ENCODE assay signal across 30 cellular contexts in the genomic region with DNA sequence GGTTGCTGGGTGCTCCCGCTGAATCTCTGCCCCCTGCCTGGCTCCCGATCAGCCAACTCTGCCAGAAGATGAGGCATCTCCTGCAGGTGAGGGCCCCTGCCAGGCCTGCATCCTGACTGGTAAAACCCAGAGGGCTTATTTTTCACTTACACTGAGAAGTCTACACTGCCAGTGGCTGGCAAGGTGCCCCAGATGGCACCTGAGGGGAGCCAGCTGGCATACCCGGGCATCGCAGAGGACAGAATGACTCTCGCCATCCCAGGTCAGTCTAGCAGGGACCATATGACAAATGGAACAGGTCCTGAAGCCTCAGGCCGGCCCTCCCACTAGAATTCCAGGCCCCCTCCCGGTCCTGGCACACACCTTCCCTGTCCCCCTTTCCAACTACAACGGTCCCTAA.
"Had no signal": no experiment of that assay in that cellular context is flagged by ENCODE, and none has a peak within 500 bp of the region (broad histone marks: within the 10 kb centered on the region; RNA-seq: fewer than 3 reads in every experiment).

No MANE protein-coding gene starts in this region.

- ATAC-seq: mucosa of descending colon; natural killer cell treated with Interleukin-12 subunit alpha and Interleukin-12 subunit beta and Interleukin-15 and Interleukin-18, amount 100 ng/mL, for 72 hours; stimulated activated memory B cell treated with anti-CD40 and anti-IgM and Interleukin-4, amounts not matched to agents 10 μg/mL and 1 μg/mL and 100 μg/mL, for 72 hours; stimulated activated naive CD8-positive, alpha-beta T cell treated with anti-CD3 and anti-CD28 coated beads, Interleukin-15, amount 100 ng/mL, for 72 hours; T-helper 17 cell had no signal

- DNase-seq: activated CD4-positive, alpha-beta memory T cell treated with anti-CD3 and anti-CD28 coated beads for 36 hours; activated CD4-positive, alpha-beta T cell treated with anti-CD3 and anti-CD28 coated beads, Interleukin-2, amount 10 ng/mL, durations not matched to agents 24 days and 14 days; activated CD4-positive, CD25-positive, alpha-beta regulatory T cell treated with anti-CD3 and anti-CD28 coated beads, Interleukin-2, amount 50 U/mL, for 72 hours; activated CD8-positive, alpha-beta memory T cell treated with anti-CD3 and anti-CD28 coated beads, Interleukin-2, amount 50 U/mL, for 4 hours; activated gamma-delta T cell; activated naive CD4-positive, alpha-beta T cell treated with anti-CD3 and anti-CD28 coated beads, Interleukin-2, amount 10 ng/mL, durations not matched to agents 7 days and 5 days; activated naive CD8-positive, alpha-beta T cell treated with anti-CD3 and anti-CD28 coated beads, Interleukin-2, amount 10 ng/mL, durations not matched to agents 7 days and 5 days; activated T-cell treated with anti-CD3 and anti-CD28 coated beads, Interleukin-2, amount 50 U/mL, for 24 hours; brain microvascular endothelial cell; effector CD8-positive, alpha-beta T cell; esophagus squamous epithelium; glutamatergic neuron; islet precursor cell; left ventricle myocardium inferior; mucosa of descending colon; ovary; retina; sigmoid colon; small intestine; stimulated activated CD4-positive, alpha-beta T cell treated with anti-CD3 and anti-CD28 coated beads, Interleukin-4, amount 100 ng/mL, for 24 hours; stimulated activated naive CD8-positive, alpha-beta T cell treated with anti-CD3 and anti-CD28 coated beads, Interleukin-15, amount 100 ng/mL, for 72 hours; T-helper 17 cell; T1000 had no signal

- H3K9me3 Mint-ChIP-seq: activated CD4-positive, alpha-beta memory T cell treated with anti-CD3 and anti-CD28 coated beads for 36 hours; activated CD4-positive, alpha-beta T cell treated with anti-CD3 and anti-CD28 coated beads, Interleukin-2, amount 10 ng/mL, durations not matched to agents 24 days and 14 days; activated naive CD4-positive, alpha-beta T cell treated with anti-CD3 and anti-CD28 coated beads, Interleukin-2, amount 10 ng/mL, durations not matched to agents 7 days and 5 days; activated naive CD8-positive, alpha-beta T cell treated with anti-CD3 and anti-CD28 coated beads, Interleukin-2, amount 10 ng/mL, durations not matched to agents 7 days and 5 days; activated T-cell treated with anti-CD3 and anti-CD28 coated beads, Interleukin-2, amount 50 U/mL, for 24 hours; natural killer cell treated with Interleukin-12 subunit alpha and Interleukin-12 subunit beta and Interleukin-15 and Interleukin-18, amount 100 ng/mL, for 72 hours; stimulated activated memory B cell treated with anti-CD40 and anti-IgM and Interleukin-4, amounts not matched to agents 10 μg/mL and 1 μg/mL and 100 μg/mL, for 72 hours; stimulated activated naive CD8-positive, alpha-beta T cell treated with anti-CD3 and anti-CD28 coated beads, Interleukin-15, amount 100 ng/mL, for 72 hours had no signal

- H3K36me3 Mint-ChIP-seq: activated CD4-positive, alpha-beta memory T cell treated with anti-CD3 and anti-CD28 coated beads for 36 hours; activated naive CD4-positive, alpha-beta T cell treated with anti-CD3 and anti-CD28 coated beads, Interleukin-2, amount 10 ng/mL, durations not matched to agents 7 days and 5 days; activated naive CD8-positive, alpha-beta T cell treated with anti-CD3 and anti-CD28 coated beads, Interleukin-2, amount 10 ng/mL, durations not matched to agents 7 days and 5 days; natural killer cell treated with Interleukin-12 subunit alpha and Interleukin-12 subunit beta and Interleukin-15 and Interleukin-18, amount 100 ng/mL, for 72 hours; stimulated activated memory B cell treated with anti-CD40 and anti-IgM and Interleukin-4, amounts not matched to agents 10 μg/mL and 1 μg/mL and 100 μg/mL, for 72 hours had no signal

- H3K27me3 ChIP-seq: ascending aorta, esophagus squamous epithelium, ovary, sigmoid colon, upper lobe of left lung had no signal

- H3K4me3 Mint-ChIP-seq: activated CD4-positive, alpha-beta memory T cell treated with anti-CD3 and anti-CD28 coated beads for 36 hours; activated CD4-positive, alpha-beta T cell treated with anti-CD3 and anti-CD28 coated beads, Interleukin-2, amount 10 ng/mL, durations not matched to agents 24 days and 14 days; activated naive CD4-positive, alpha-beta T cell treated with anti-CD3 and anti-CD28 coated beads, Interleukin-2, amount 10 ng/mL, durations not matched to agents 7 days and 5 days; activated naive CD8-positive, alpha-beta T cell treated with anti-CD3 and anti-CD28 coated beads, Interleukin-2, amount 10 ng/mL, durations not matched to agents 7 days and 5 days; activated T-cell treated with anti-CD3 and anti-CD28 coated beads, Interleukin-2, amount 50 U/mL, for 24 hours; natural killer cell treated with Interleukin-12 subunit alpha and Interleukin-12 subunit beta and Interleukin-15 and Interleukin-18, amount 100 ng/mL, for 72 hours; stimulated activated memory B cell treated with anti-CD40 and anti-IgM and Interleukin-4, amounts not matched to agents 10 μg/mL and 1 μg/mL and 100 μg/mL, for 72 hours; stimulated activated naive CD8-positive, alpha-beta T cell treated with anti-CD3 and anti-CD28 coated beads, Interleukin-15, amount 100 ng/mL, for 72 hours; T-helper 17 cell had no signal

- H3K9me3 ChIP-seq: ascending aorta, esophagus squamous epithelium, left ventricle myocardium inferior, mucosa of descending colon, neutrophil, ovary, sigmoid colon, upper lobe of left lung had no signal

- H3K27ac ChIP-seq: ascending aorta, brain microvascular endothelial cell, epithelial cell of prostate, esophagus squamous epithelium, left ventricle myocardium inferior, neutrophil, ovary, sigmoid colon, upper lobe of left lung had no signal

- H3K4me1 Mint-ChIP-seq: activated CD4-positive, alpha-beta T cell treated with anti-CD3 and anti-CD28 coated beads, Interleukin-2, amount 10 ng/mL, durations not matched to agents 24 days and 14 days; activated naive CD4-positive, alpha-beta T cell treated with anti-CD3 and anti-CD28 coated beads, Interleukin-2, amount 10 ng/mL, durations not matched to agents 7 days and 5 days; activated naive CD8-positive, alpha-beta T cell treated with anti-CD3 and anti-CD28 coated beads, Interleukin-2, amount 10 ng/mL, durations not matched to agents 7 days and 5 days; stimulated activated memory B cell treated with anti-CD40 and anti-IgM and Interleukin-4, amounts not matched to agents 10 μg/mL and 1 μg/mL and 100 μg/mL, for 72 hours had no signal

- H3K27me3 Mint-ChIP-seq: activated CD4-positive, alpha-beta memory T cell treated with anti-CD3 and anti-CD28 coated beads for 36 hours; activated CD4-positive, alpha-beta T cell treated with anti-CD3 and anti-CD28 coated beads, Interleukin-2, amount 10 ng/mL, durations not matched to agents 24 days and 14 days; activated naive CD4-positive, alpha-beta T cell treated with anti-CD3 and anti-CD28 coated beads, Interleukin-2, amount 10 ng/mL, durations not matched to agents 7 days and 5 days; activated naive CD8-positive, alpha-beta T cell treated with anti-CD3 and anti-CD28 coated beads, Interleukin-2, amount 10 ng/mL, durations not matched to agents 7 days and 5 days; activated T-cell treated with anti-CD3 and anti-CD28 coated beads, Interleukin-2, amount 50 U/mL, for 24 hours; natural killer cell treated with Interleukin-12 subunit alpha and Interleukin-12 subunit beta and Interleukin-15 and Interleukin-18, amount 100 ng/mL, for 72 hours; stimulated activated naive CD8-positive, alpha-beta T cell treated with anti-CD3 and anti-CD28 coated beads, Interleukin-15, amount 100 ng/mL, for 72 hours; T-helper 17 cell had no signal

- H3K36me3 ChIP-seq: ascending aorta, brain microvascular endothelial cell, left ventricle myocardium inferior, neutrophil, ovary, sigmoid colon, upper lobe of left lung had no signal

- H3K4me1 ChIP-seq: ascending aorta, esophagus squamous epithelium had no signal

- H3K4me3 ChIP-seq: ascending aorta, esophagus squamous epithelium, left ventricle myocardium inferior, mucosa of descending colon, ovary, sigmoid colon, upper lobe of left lung had no signal

- H3K27ac Mint-ChIP-seq: activated CD4-positive, alpha-beta memory T cell treated with anti-CD3 and anti-CD28 coated beads for 36 hours; activated CD4-positive, alpha-beta T cell treated with anti-CD3 and anti-CD28 coated beads, Interleukin-2, amount 10 ng/mL, durations not matched to agents 24 days and 14 days; activated naive CD4-positive, alpha-beta T cell treated with anti-CD3 and anti-CD28 coated beads, Interleukin-2, amount 10 ng/mL, durations not matched to agents 7 days and 5 days; activated naive CD8-positive, alpha-beta T cell treated with anti-CD3 and anti-CD28 coated beads, Interleukin-2, amount 10 ng/mL, durations not matched to agents 7 days and 5 days; activated T-cell treated with anti-CD3 and anti-CD28 coated beads, Interleukin-2, amount 50 U/mL, for 24 hours; natural killer cell treated with Interleukin-12 subunit alpha and Interleukin-12 subunit beta and Interleukin-15 and Interleukin-18, amount 100 ng/mL, for 72 hours; progenitor cell of endocrine pancreas; stimulated activated memory B cell treated with anti-CD40 and anti-IgM and Interleukin-4, amounts not matched to agents 10 μg/mL and 1 μg/mL and 100 μg/mL, for 72 hours; T-helper 17 cell had no signal
